ENCODE assay signal across 8 cellular contexts in the genomic region with DNA sequence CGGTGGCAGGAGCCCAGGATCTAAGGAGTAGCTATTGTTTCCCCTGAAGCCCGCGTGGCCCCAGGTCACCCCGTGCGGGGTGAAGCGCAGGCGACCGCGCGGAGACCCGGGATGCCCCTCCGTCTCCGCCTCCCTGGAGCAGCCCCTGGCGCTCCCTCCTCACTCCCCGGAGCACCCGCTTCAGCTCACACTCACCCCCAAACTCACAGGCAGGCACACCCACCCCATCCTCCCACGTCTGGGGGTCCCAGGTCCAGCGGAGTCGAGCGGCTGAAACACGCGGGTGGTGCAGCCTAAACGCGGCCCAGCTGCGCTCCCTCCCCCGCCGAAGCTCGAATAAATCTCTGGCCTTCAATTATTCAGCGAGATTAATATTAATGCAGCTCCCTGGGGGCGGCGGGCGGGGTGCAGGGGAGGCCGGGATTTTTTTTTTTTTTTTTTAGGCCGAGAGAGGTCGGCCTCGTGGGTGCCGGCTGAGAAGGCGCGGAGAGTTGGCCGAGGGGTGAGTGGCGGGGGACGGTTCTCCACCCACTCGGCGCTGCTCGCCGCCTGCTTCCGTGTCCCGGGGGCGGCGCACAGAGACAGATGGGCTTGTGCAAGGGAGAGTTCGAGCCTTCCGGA. TPM values are rescaled to one million over a fixed set of nuclear protein-coding genes. Genes with fewer than 3 reads are reported as not detected.
DNase-seq lines count a peak whose midpoint lies in the region; ATAC-seq and TF ChIP-seq lines count a peak whose summit lies in the region.

No MANE protein-coding gene starts in this region.

- no peak for DNase-seq in Right ventricle myocardium inferior (ENCODE audit: missing footprints)
- no peak for DNase-seq in cardiac septum (ENCODE audit: low spot score)
- DNase-seq in breast epithelium (ENCODE audit: low spot score in 2 of 2) = no peak
- DNase-seq in lung (ENCODE audit: low spot score) = no peak
- DNase-seq in aorta = no peak
- no peak for DNase-seq in activated CD4-positive, CD25-positive, alpha-beta regulatory T cell treated with anti-CD3 and anti-CD28 coated beads, Interleukin-2, amount 50 U/mL, for 72 hours
- no peak for DNase-seq in SJCRH30

- H3K4me1 ChIP-seq in breast epithelium = no peaks in the 10 kb centered on the region
- H3K4me1 ChIP-seq in lung (ENCODE audit: control insufficient read depth in 2 of 2, insufficient read depth in 2 of 2, low read length in 2 of 2) = peaks cover 3 to 9% of the 10 kb centered on the region in 2 donors
- H3K4me1 ChIP-seq in aorta (ENCODE audit: control insufficient read depth in 1 of 2, insufficient read depth in 2 of 2, low read length in 2 of 2) = no peaks in the 10 kb centered on the region
- H3K4me1 ChIP-seq in SJCRH30 = no peaks in the 10 kb centered on the region

- ATAC-seq in Right ventricle myocardium inferior (peak; percentile 58), lung (ENCODE audit: insufficient read depth, low FRiP score) (no peak), aorta (ENCODE audit: low FRiP score) (peak; percentile 31), GM18519 (IDR thresholded peaks at IDR 0.05; ENCODE audit: low FRiP score, unreplicated experiment) (no peak)

- H3K4me3 ChIP-seq in breast epithelium (peak overlapping the region; percentile 45 to 78 (median 64)), lung (peak overlapping the region; percentile 36), aorta (ENCODE audit: low read length in 2 of 2) (peak overlapping the region; percentile 28 to 34), SJCRH30 (no peak overlapping the region)

- TF ChIP-seq POLR2A in breast epithelium (IDR thresholded peaks at IDR 0.05) = no peak

- no peaks in the 10 kb centered on the region for H3K36me3 ChIP-seq in breast epithelium
- H3K36me3 ChIP-seq in lung (ENCODE audit: control insufficient read depth in 2 of 2, insufficient read depth in 2 of 2, low read length in 2 of 2) = no peaks in the 10 kb centered on the region
- no peaks in the 10 kb centered on the region for H3K36me3 ChIP-seq in aorta (ENCODE audit: control insufficient read depth in 1 of 2, insufficient read depth in 2 of 2, low read length in 1 of 2)
- no peaks in the 10 kb centered on the region for H3K36me3 ChIP-seq in SJCRH30

- TF ChIP-seq CTCF in breast epithelium (IDR thresholded peaks at IDR 0.05) = no peak
- no peak for TF ChIP-seq CTCF in lung (IDR thresholded peaks at IDR 0.05; ENCODE audit: control extremely low read depth, extremely low read depth)

- peaks cover 4 to 25% of the 10 kb centered on the region in 2 donors for H3K27me3 ChIP-seq in breast epithelium
- H3K27me3 ChIP-seq in lung (ENCODE audit: control insufficient read depth, insufficient read depth) = peaks cover 6% of the 10 kb centered on the region
- H3K27me3 ChIP-seq in aorta (ENCODE audit: control insufficient read depth in 1 of 2, insufficient read depth in 2 of 2, low read length in 1 of 2) = peaks cover 0 to 4% of the 10 kb centered on the region in 2 donors
- H3K27me3 ChIP-seq in SJCRH30 = 0 out of 2 replicates have a peak, but pooled peaks cover 7% of the 10 kb centered on the region

- intact Hi-C loops in Right ventricle myocardium inferior (cut with DNase I) (no loop called here), cardiac septum (cut with DNase I) (no loop called here), breast epithelium (cut with DNase I; ENCODE audit: low total_unique reads) (no loop called here), aorta (cut with DNase I) (no loop called here)

- WGBS in lung, 2 donors = 0 to 4% methylated on average over 50 to 52 of the region's 52 CpGs
- 1% methylated on average over 42 to 52 of the region's 52 CpGs for WGBS in aorta, 2 donors

- H3K9me3 ChIP-seq in breast epithelium (no peaks in the 10 kb centered on the region), lung (ENCODE audit: control insufficient read depth in 2 of 2, insufficient read depth in 1 of 2, low read length in 1 of 2) (peaks cover 0 to 3% of the 10 kb centered on the region in 2 donors), aorta (ENCODE audit: control insufficient read depth, low read length) (no peaks in the 10 kb centered on the region), SJCRH30 (replicated peaks) (no peaks in the 10 kb centered on the region)

- H3K27ac ChIP-seq in breast epithelium (no peak overlapping the region), lung (ENCODE audit: low read depth in 1 of 2, low read length in 1 of 2) (no peak overlapping the region), aorta (ENCODE audit: low read depth in 1 of 2, low read length in 2 of 2) (no peak overlapping the region), SJCRH30 (no peak overlapping the region)

RNA-seq across cellular contexts. Expression of a gene that starts 0.5 kb away (rescaled TPM):
- total RNA-seq in Right ventricle myocardium inferior = 3.8 TPM
- total RNA-seq in cardiac septum = 8.8 TPM
- total RNA-seq in breast epithelium = 10 to 100 TPM in 2 of 3 donors, under 1 TPM in 1; 0.32 to 23.7 (median 10.5) TPM
- total RNA-seq in lung = 10 to 100 TPM in 1 of 2 donors, 1 to 10 TPM in 1; 1.6 to 17.0 TPM
- under 1 TPM; 0.35 to 0.70 TPM for polyA plus RNA-seq in lung
- total RNA-seq in aorta = 1 to 10 TPM; 1.1 to 1.5 TPM
- polyA plus RNA-seq in aorta = not detected
- not detected in 2 replicates for total RNA-seq in SJCRH30 (2014; rRNA removed; shearing (Covaris generic))

Comparison
In these comparisons a context has a peak if more than half of its experiments do, and no peak if none do; other contexts are left out.
1. ATAC-seq: peak in Right ventricle myocardium inferior (single experiment) and aorta (single experiment); none in lung (single experiment) and GM18519 (single experiment).